8 cellular contexts compared by ENCODE assay signal in the genomic region with DNA sequence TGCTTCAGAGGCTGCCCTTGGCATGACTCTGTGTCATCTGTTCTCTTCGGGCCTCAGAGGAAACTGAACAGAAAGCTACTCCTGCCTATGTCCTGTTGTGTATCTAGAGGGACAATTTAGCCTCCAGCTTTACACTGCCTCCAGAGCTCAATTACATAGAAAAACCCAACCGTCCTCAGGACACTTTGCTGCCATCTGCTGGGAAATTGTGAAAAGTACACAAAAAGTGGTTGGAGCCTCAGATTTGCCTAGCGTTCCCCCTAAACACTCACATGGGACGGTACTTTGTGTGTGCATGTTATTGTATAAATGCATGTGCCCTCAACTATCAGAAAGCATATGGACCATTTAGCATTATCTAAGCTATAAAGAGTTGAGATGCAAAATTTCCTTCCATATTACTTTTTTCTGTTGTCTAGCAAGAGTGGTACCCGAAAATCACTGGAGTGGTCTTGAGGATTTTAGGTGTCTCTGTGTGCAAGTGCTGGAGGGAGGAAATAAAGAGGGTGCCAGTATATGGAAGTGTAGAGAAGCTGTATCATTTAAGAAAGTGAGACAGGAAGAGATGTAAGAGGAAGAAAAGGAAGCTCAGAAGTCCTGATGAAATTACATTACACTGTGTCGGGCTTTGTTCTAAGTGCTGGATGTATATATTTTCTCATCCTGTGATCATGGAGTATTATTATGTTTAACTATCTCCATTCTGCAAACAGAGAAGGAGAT. TPM values are rescaled to one million over a fixed set of nuclear protein-coding genes. Genes with fewer than 3 reads are reported as not detected.
DNase-seq lines count a peak whose midpoint lies in the region; ATAC-seq and TF ChIP-seq lines count a peak whose summit lies in the region.

No MANE protein-coding gene starts in this region.

- no peak for TF ChIP-seq POLR2A in erythroblast (IDR thresholded peaks at IDR 0.05; ENCODE audit: low read length)

- H3K9me3 Mint-ChIP-seq in activated T-cell treated with anti-CD3 and anti-CD28 coated beads, Interleukin-2, amount 50 U/mL, for 4 hours, result peaks cover 8% of the 10 kb centered on the region
- peaks cover 9% of the 10 kb centered on the region for H3K9me3 Mint-ChIP-seq in activated T-cell treated with anti-CD3 and anti-CD28 coated beads, Interleukin-2, amount 50 U/mL, for 24 hours
- no peaks in the 10 kb centered on the region for H3K9me3 Mint-ChIP-seq in progenitor cell of endocrine pancreas (ENCODE audit: low read depth)

- H3K36me3 Mint-ChIP-seq in activated T-cell treated with anti-CD3 and anti-CD28 coated beads, Interleukin-2, amount 50 U/mL, for 4 hours (ENCODE audit: insufficient read depth), result no peaks in the 10 kb centered on the region
- no peaks in the 10 kb centered on the region for H3K36me3 Mint-ChIP-seq in activated T-cell treated with anti-CD3 and anti-CD28 coated beads, Interleukin-2, amount 50 U/mL, for 24 hours (ENCODE audit: low read depth)
- no peaks in the 10 kb centered on the region for H3K36me3 Mint-ChIP-seq in progenitor cell of endocrine pancreas (ENCODE audit: insufficient read depth)

- no peak overlapping the region for H3K4me3 Mint-ChIP-seq in activated T-cell treated with anti-CD3 and anti-CD28 coated beads, Interleukin-2, amount 50 U/mL, for 4 hours
- H3K4me3 Mint-ChIP-seq in activated T-cell treated with anti-CD3 and anti-CD28 coated beads, Interleukin-2, amount 50 U/mL, for 24 hours, result no peak overlapping the region
- H3K4me3 Mint-ChIP-seq in progenitor cell of endocrine pancreas (ENCODE audit: low read depth), result no peak overlapping the region

- no peaks in the 10 kb centered on the region for H3K4me1 Mint-ChIP-seq in activated T-cell treated with anti-CD3 and anti-CD28 coated beads, Interleukin-2, amount 50 U/mL, for 4 hours (ENCODE audit: low read depth)
- no peaks in the 10 kb centered on the region for H3K4me1 Mint-ChIP-seq in activated T-cell treated with anti-CD3 and anti-CD28 coated beads, Interleukin-2, amount 50 U/mL, for 24 hours (ENCODE audit: low read depth)
- H3K4me1 Mint-ChIP-seq in progenitor cell of endocrine pancreas (ENCODE audit: low read depth), result peaks cover 4% of the 10 kb centered on the region

- H3K27ac Mint-ChIP-seq in activated T-cell treated with anti-CD3 and anti-CD28 coated beads, Interleukin-2, amount 50 U/mL, for 24 hours, result no peak overlapping the region
- no peak overlapping the region for H3K27ac Mint-ChIP-seq in progenitor cell of endocrine pancreas

- peak in 1 of 2 donors; percentile 25 for ATAC-seq in activated T-cell treated with anti-CD3 and anti-CD28 coated beads, Interleukin-2, amount 50 U/mL, for 4 hours
- ATAC-seq in HG03521 (IDR thresholded peaks at IDR 0.05; ENCODE audit: unreplicated experiment), result no peak
- no peak for ATAC-seq in HG03139 (IDR thresholded peaks at IDR 0.05; ENCODE audit: unreplicated experiment)

- H3K27me3 Mint-ChIP-seq in activated T-cell treated with anti-CD3 and anti-CD28 coated beads, Interleukin-2, amount 50 U/mL, for 4 hours (ENCODE audit: low read depth), result peaks cover 22% of the 10 kb centered on the region
- peaks cover 59% of the 10 kb centered on the region for H3K27me3 Mint-ChIP-seq in activated T-cell treated with anti-CD3 and anti-CD28 coated beads, Interleukin-2, amount 50 U/mL, for 24 hours
- no peaks in the 10 kb centered on the region for H3K27me3 Mint-ChIP-seq in progenitor cell of endocrine pancreas

- peak; percentile 59 for TF ChIP-seq CTCF in progenitor cell of endocrine pancreas (IDR thresholded peaks at IDR 0.05; ENCODE audit: unreplicated experiment)

- DNase-seq in activated T-cell treated with anti-CD3 and anti-CD28 coated beads, Interleukin-2, amount 50 U/mL, for 4 hours, result peak; percentile 14
- DNase-seq in activated T-cell treated with anti-CD3 and anti-CD28 coated beads, Interleukin-2, amount 50 U/mL, for 24 hours, result no peak
- peak; percentile 75 for DNase-seq in NOMO-1 treated with DMSO at 0.1 percent for 48 hours (lab: John Stamatoyannopoulos, UW; ENCODE audit: unreplicated experiment)
- DNase-seq in erythroblast (lab: John Stamatoyannopoulos, UW), result peak; percentile 45 to 57
- DNase-seq in progenitor cell of endocrine pancreas (ENCODE audit: low spot score, unreplicated experiment), result peak; percentile 24
- no peak for DNase-seq in NCI-H524 treated with DMSO at 0.1 percent for 48 hours (lab: John Stamatoyannopoulos, UW)

RNA-seq across cellular contexts. Expression of gene MS4A4E, which starts 8.7 kb away (rescaled TPM):
- total RNA-seq in activated T-cell treated with anti-CD3 and anti-CD28 coated beads, Interleukin-2, amount 50 U/mL, for 4 hours, result not detected
- not detected in 2 replicates for total RNA-seq in progenitor cell of endocrine pancreas

RNA-seq across cellular contexts. Expression of gene MS4A4A, which starts 28.8 kb away (rescaled TPM):
- not detected for total RNA-seq in activated T-cell treated with anti-CD3 and anti-CD28 coated beads, Interleukin-2, amount 50 U/mL, for 4 hours
- 0.33 TPM in 1 of 2 replicates, not detected in the other for total RNA-seq in progenitor cell of endocrine pancreas

Comparison
In these comparisons a context has a peak if more than half of its experiments do, and no peak if none do; other contexts are left out.
1. DNase-seq: peak in activated T-cell treated with anti-CD3 and anti-CD28 coated beads, Interleukin-2, amount 50 U/mL, for 4 hours (single experiment), NOMO-1 treated with DMSO at 0.1 percent for 48 hours (single experiment), erythroblast (2 of 2) and progenitor cell of endocrine pancreas (single experiment); none in activated T-cell treated with anti-CD3 and anti-CD28 coated beads, Interleukin-2, amount 50 U/mL, for 24 hours (single experiment) and NCI-H524 treated with DMSO at 0.1 percent for 48 hours (single experiment).